ENCODE assay signal across 24 cellular contexts in the genomic region with DNA sequence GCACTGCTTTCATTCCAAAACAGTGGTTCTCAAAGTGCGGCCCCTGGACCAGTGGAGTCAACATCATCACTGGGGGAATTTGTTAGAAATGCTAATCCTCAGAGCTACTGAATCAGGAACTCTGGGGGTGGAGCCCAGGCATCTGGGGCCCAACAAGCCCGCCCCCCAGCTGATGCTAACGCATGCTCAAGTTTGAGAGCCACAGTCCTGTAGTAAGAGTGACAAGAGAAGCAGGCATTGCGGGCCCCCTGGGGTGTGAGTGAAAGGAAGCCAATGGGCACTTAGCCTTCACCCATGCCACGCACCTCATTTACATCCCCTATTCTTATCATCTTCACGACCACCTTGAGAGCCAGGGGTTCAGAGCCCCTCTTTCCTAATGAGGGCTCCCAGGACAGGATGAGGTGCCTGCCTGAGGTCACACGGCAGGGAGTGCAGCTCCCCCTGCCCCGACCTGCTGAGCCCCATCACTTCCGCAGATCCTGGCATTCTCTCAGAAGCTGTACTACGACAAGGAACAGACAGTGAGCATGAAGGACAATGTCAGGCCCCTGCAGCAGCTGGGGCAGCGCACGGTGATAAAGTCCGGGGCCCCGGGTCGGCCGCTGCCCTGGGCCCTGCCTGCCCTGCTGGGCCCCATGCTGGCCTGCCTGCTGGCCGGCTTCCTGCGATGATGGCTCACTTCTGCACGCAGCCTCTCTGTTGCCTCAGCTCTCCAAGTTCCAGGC. TPM values are rescaled to one million over a fixed set of nuclear protein-coding genes. Genes with fewer than 3 reads are reported as not detected.
DNase-seq lines count a peak whose midpoint lies in the region; ATAC-seq, FAIRE-seq and TF ChIP-seq lines count a peak whose summit lies in the region.
"Had no signal": no experiment of that assay in that cellular context is flagged by ENCODE, and none has a peak within 500 bp of the region (broad histone marks: within the 10 kb centered on the region; RNA-seq: fewer than 3 reads in every experiment).

No MANE protein-coding gene starts in this region.

- H3K79me1 ChIP-seq in H1 (ENCODE audit: low read depth, low read length), result no peaks in the 10 kb centered on the region

- no peaks in the 10 kb centered on the region for H3F3A ChIP-seq in SK-N-SH (replicated peaks; ENCODE audit: insufficient read depth)

- H3K4me2 ChIP-seq in SK-N-SH (no peak overlapping the region), H1 (ENCODE audit: insufficient read depth in 1 of 2, low read depth in 2 of 2, low read length in 2 of 2) (peak overlapping the region; percentile 24 to 46; a peak in 3 of 4 replicates)

- H2AFZ ChIP-seq in SK-N-SH (ENCODE audit: low read depth) (no peak overlapping the region), H1 (ENCODE audit: low read length) (no peak overlapping the region), neuron (ENCODE audit: low read depth, low read length) (no peak overlapping the region)

- H3K27me3 ChIP-seq in SK-N-SH (ENCODE audit: insufficient read depth), result no peaks in the 10 kb centered on the region
- H3K27me3 ChIP-seq in HUES64 (ENCODE audit: insufficient read depth, low read length), result no peaks in the 10 kb centered on the region
- H3K27me3 ChIP-seq in H1 (replicated peaks in 1 of 4; ENCODE audit: control insufficient read depth in 3 of 4, extremely low read depth in 1 of 4, insufficient read depth in 3 of 4, low read length in 3 of 4), result no peaks in the 10 kb centered on the region
- H3K27me3 ChIP-seq in neuron (ENCODE audit: insufficient read depth, low read length), result peaks cover 31% of the 10 kb centered on the region
- H3K27me3 ChIP-seq in CD4-positive, alpha-beta T cell (ENCODE audit: control insufficient read depth, insufficient read depth, low read length), result peaks cover 4% of the 10 kb centered on the region

- H3K4me3 Mint-ChIP-seq in CD4-positive, alpha-beta T cell, result no peak overlapping the region
- H3K4me3 Mint-ChIP-seq: activated CD8-positive, alpha-beta memory T cell treated with anti-CD3 and anti-CD28 coated beads, Interleukin-2, amount 10 ng/mL, durations not matched to agents 7 days and 5 days; effector memory CD8-positive, alpha-beta T cell had no signal

- H3K79me2 ChIP-seq in SK-N-SH (ENCODE audit: insufficient read depth) (no peaks in the 10 kb centered on the region), H1 (ENCODE audit: control insufficient read depth in 1 of 2, insufficient read depth in 2 of 2, low read length in 2 of 2) (no peaks in the 10 kb centered on the region)

- H3K56ac ChIP-seq in H1 (replicated peaks; ENCODE audit: insufficient read length, low read depth, low read length), result peak overlapping the region; percentile 17

- H3K9me3 Mint-ChIP-seq in CD4-positive, alpha-beta T cell, result no peaks in the 10 kb centered on the region
- H3K9me3 Mint-ChIP-seq: effector memory CD8-positive, alpha-beta T cell had no signal

- peak overlapping the region; percentile 78; the same call in 1 of the 2 replicates for H2BK5ac ChIP-seq in H1 (ENCODE audit: low read depth, low read length)

- no peak for ATAC-seq in SK-N-SH treated with all-trans-retinoic acid at 6 μM for 48 hours
- ATAC-seq in CD4-positive, alpha-beta T cell (ENCODE audit: poor library complexity), result no peak
- ATAC-seq: activated CD8-positive, alpha-beta memory T cell treated with anti-CD3 and anti-CD28 coated beads, Interleukin-2, amount 10 ng/mL, durations not matched to agents 7 days and 5 days; effector memory CD8-positive, alpha-beta T cell; stimulated activated naive CD8-positive, alpha-beta T cell treated with anti-CD3 and anti-CD28 coated beads, Interleukin-15, Interleukin-2, amounts not matched to agents 100 U/mL and 50 U/mL, for 24 hours had no signal

- DNase-seq in SK-N-SH, result peak; percentile 41
- DNase-seq in H1 (ENCODE audit: low read depth in 1 of 2, low spot score in 2 of 2), result peak in 1 of 2 experiments; percentile 69
- DNase-seq in CD4-positive, alpha-beta T cell, result no peak
- DNase-seq in activated CD4-positive, CD25-positive, alpha-beta regulatory T cell treated with anti-CD3 and anti-CD28 coated beads, Interleukin-2, amount 50 U/mL, for 72 hours, result no peak
- DNase-seq in HT-29 (ENCODE audit: low spot score), result no peak
- DNase-seq: activated CD8-positive, alpha-beta memory T cell treated with anti-CD3 and anti-CD28 coated beads, Interleukin-2, amount 10 ng/mL, durations not matched to agents 7 days and 5 days; amygdala; C1 segment of cervical spinal cord; cerebellar nuclear complex; DMS153; effector memory CD8-positive, alpha-beta T cell; NCI-H2081 treated with DMSO at 0.1 percent for 48 hours; NCI-H510A; occipital lobe; SHP77; stimulated activated CD4-positive, alpha-beta T cell treated with anti-CD3 and anti-CD28 coated beads, Interleukin-1b, Interleukin-23, amount 100 ng/mL, for 48 hours; stimulated activated naive CD8-positive, alpha-beta T cell treated with anti-CD3 and anti-CD28 coated beads, Interleukin-15, Interleukin-2, amounts not matched to agents 100 U/mL and 50 U/mL, for 24 hours; T-helper 2 cell; trophoblast cell had no signal

- H3K4me1 Mint-ChIP-seq in CD4-positive, alpha-beta T cell (ENCODE audit: low read depth), result no peaks in the 10 kb centered on the region

- H3K27ac Mint-ChIP-seq in CD4-positive, alpha-beta T cell, result no peak overlapping the region
- H3K27ac Mint-ChIP-seq: activated CD8-positive, alpha-beta memory T cell treated with anti-CD3 and anti-CD28 coated beads, Interleukin-2, amount 10 ng/mL, durations not matched to agents 7 days and 5 days had no signal

- peak overlapping the region; percentile 19; the same call in 1 of the 2 replicates for H3K18ac ChIP-seq in H1 (ENCODE audit: extremely low read depth, low read length)

- POLR2A ChIA-PET in SK-N-SH (lab: Yijun Ruan, JAX) (no interaction called here), H1 (lab: Charles Lee; ENCODE audit: partially characterized antibody) (interaction anchor here (0.8 to 2.7 kb wide), 6 partner anchors 10 to 233 kb away, joined by 3 to 13 read pairs (median 5); a partner anchor contains a TSS)
- POLR2A ChIA-PET in CD4-positive, alpha-beta T cell (lab: Charles Lee), result no interaction called here

- TF ChIP-seq EP300 in SK-N-SH (IDR thresholded peaks at IDR 0.05; ENCODE audit: borderline replicate concordance in 1 of 2, low read depth in 1 of 2, low read length in 1 of 2), result no peak
- TF ChIP-seq EP300 in H1 (IDR thresholded peaks at IDR 0.05; ENCODE audit: borderline replicate concordance in 1 of 2, low read depth in 2 of 2, low read length in 2 of 2), result no peak

- peak overlapping the region; percentile 33 for H2BK120ac ChIP-seq in H1 (replicated peaks; ENCODE audit: low read depth, low read length)

- H3K14ac ChIP-seq in H1 (ENCODE audit: insufficient read length), result no peak overlapping the region

- TF ChIP-seq CTCF in SK-N-SH (IDR thresholded peaks at IDR 0.05), result no peak
- no peak for TF ChIP-seq CTCF in H1 (IDR thresholded peaks at IDR 0.05; ENCODE audit: control extremely low read depth in 1 of 3, insufficient read depth in 1 of 3, low read depth in 1 of 3, low read length in 3 of 3)
- TF ChIP-seq CTCF in CD4-positive, alpha-beta T cell (IDR thresholded peaks at IDR 0.05), result no peak

- H3K27ac ChIP-seq in SK-N-SH (ENCODE audit: low read depth in 2 of 2, low read length in 1 of 2), result no peak overlapping the region
- H3K27ac ChIP-seq in HUES64 (ENCODE audit: low read depth, low read length), result peak overlapping the region; percentile 31; the same call in 1 of the 2 replicates
- H3K27ac ChIP-seq in H1 (ENCODE audit: low read depth, low read length), result no peak overlapping the region
- no peak overlapping the region for H3K27ac ChIP-seq in CD4-positive, alpha-beta T cell (ENCODE audit: low read depth, low read length)

- no peak overlapping the region; the same call in 1 of the 2 replicates for H2BK20ac ChIP-seq in H1 (ENCODE audit: low read length)

- H3K36me3 Mint-ChIP-seq in CD4-positive, alpha-beta T cell (ENCODE audit: low read depth), result no peaks in the 10 kb centered on the region
- H3K36me3 Mint-ChIP-seq: activated CD8-positive, alpha-beta memory T cell treated with anti-CD3 and anti-CD28 coated beads, Interleukin-2, amount 10 ng/mL, durations not matched to agents 7 days and 5 days had no signal

- peaks cover 35% of the 10 kb centered on the region for H3K27me3 Mint-ChIP-seq in CD4-positive, alpha-beta T cell

- H2BK15ac ChIP-seq in H1 (ENCODE audit: low read length), result peak overlapping the region; percentile 92; the same call in 1 of the 2 replicates

- peak overlapping the region; percentile 11 for H4K5ac ChIP-seq in H1 (ENCODE audit: insufficient read length, low read depth, low read length)

- TF ChIP-seq POLR2A in H1 (IDR thresholded peaks at IDR 0.05; ENCODE audit: control extremely low read depth in 1 of 2, low read depth in 2 of 2, low read length in 2 of 2), result no peak

- H3K4me3 ChIP-seq in SK-N-SH (ENCODE audit: low read depth in 2 of 2, low read length in 1 of 2) (no peak overlapping the region), HUES64 (ENCODE audit: low read length) (no peak overlapping the region), H1 (ENCODE audit: extremely low read depth in 1 of 4, insufficient read depth in 2 of 4, low read depth in 3 of 4, low read length in 4 of 4) (peak overlapping the region in 2 of 4 experiments; percentile 14 to 22; a peak in 4 of 8 replicates), neuron (ENCODE audit: low read length) (peak overlapping the region; percentile 16)

- H3K23ac ChIP-seq in H1 (ENCODE audit: insufficient read length), result no peak overlapping the region

- no peak for FAIRE-seq in H1 (lab: Jason Lieb, UNC)
- FAIRE-seq: A204.1 had no signal

- H3K9me2 ChIP-seq in SK-N-SH, result no peaks in the 10 kb centered on the region

- H3K36me3 ChIP-seq in SK-N-SH (replicated peaks in 1 of 2; ENCODE audit: control insufficient read depth in 1 of 2, insufficient read depth in 2 of 2, low read length in 1 of 2) (no peaks in the 10 kb centered on the region), HUES64 (ENCODE audit: insufficient read depth, low read length) (no peaks in the 10 kb centered on the region), H1 (ENCODE audit: control insufficient read depth in 2 of 4, insufficient read depth in 4 of 4, low read length in 3 of 4) (no peaks in the 10 kb centered on the region), neuron (ENCODE audit: insufficient read depth, low read length) (no peaks in the 10 kb centered on the region)

- no peak overlapping the region for H2AK5ac ChIP-seq in H1 (ENCODE audit: low read depth, low read length)

- TF ChIP-seq RAD21 in SK-N-SH (IDR thresholded peaks at IDR 0.05; ENCODE audit: low read length) (no peak), H1 (IDR thresholded peaks at IDR 0.05 in 1 of 2, conservative IDR thresholded peaks at IDR 0.05 in 1 of 2; ENCODE audit: low read depth in 2 of 2, low read length in 2 of 2) (no peak)

- peaks cover 8% of the 10 kb centered on the region; the same call in 1 of the 2 replicates for H3K23me2 ChIP-seq in H1 (ENCODE audit: low read depth, low read length)

- CTCF ChIA-PET in SK-N-SH (lab: Yijun Ruan, JAX) (interaction anchor here (1.0 to 2.3 kb wide), 8 partner anchors 11 to 481 kb away, joined by 3 to 7 read pairs (median 4); no protein-coding TSS in a partner anchor), H1 (lab: Charles Lee; ENCODE audit: partially characterized antibody) (interaction anchor here (0.9 to 9.0 kb wide), 6 partner anchors 7 to 73 kb away, joined by 3 to 148 read pairs (median 8); a partner anchor contains a TSS)
- CTCF ChIA-PET in CD4-positive, alpha-beta T cell (lab: Charles Lee), result no interaction called here

- peak overlapping the region; percentile 84 for H3K4ac ChIP-seq in H1 (replicated peaks; ENCODE audit: insufficient read length, low read depth, low read length)

- WGBS in SK-N-SH (ENCODE audit: low lambda C conversion rate), result 78% methylated on average over 18 of the region's 19 CpGs
- WGBS in HUES64, result 11% methylated on average over 19 of the region's 19 CpGs
- 35% methylated on average over 19 of the region's 19 CpGs; no CpG with 5 or more reads in 1 of the 2 experiments for WGBS in H1 (ENCODE audit: extremely low coverage in 1 of 2, insufficient coverage in 1 of 2, insufficient read length in 1 of 2, insufficient replicate concordance in 2 of 2, low coverage in 1 of 2, low lambda C conversion rate in 2 of 2, missing lambda C conversion rate in 1 of 2), 2 experiments

- no peak overlapping the region for H3K9ac ChIP-seq in SK-N-SH
- no peak overlapping the region for H3K9ac ChIP-seq in HUES64 (ENCODE audit: low read depth, low read length)
- H3K9ac ChIP-seq in H1 (replicated peaks in 1 of 4; ENCODE audit: extremely low read depth in 1 of 4, low read depth in 3 of 4, low read length in 3 of 4), result no peak overlapping the region

- H4K20me1 ChIP-seq in SK-N-SH (ENCODE audit: insufficient read depth), result no peaks in the 10 kb centered on the region
- peaks cover 0 to 3% of the 10 kb centered on the region in 2 experiments for H4K20me1 ChIP-seq in H1 (replicated peaks in 1 of 2; ENCODE audit: control insufficient read depth in 1 of 2, insufficient read depth in 2 of 2, low read length in 2 of 2)

- intact Hi-C loops in CD4-positive, alpha-beta T cell (cut with DNase I, micrococcal nuclease), result no loop called here

- peak overlapping the region; percentile 95; the same call in 1 of the 2 replicates for H2BK12ac ChIP-seq in H1 (ENCODE audit: low read depth, low read length)

- peak overlapping the region; percentile 67 for H4K91ac ChIP-seq in H1 (replicated peaks; ENCODE audit: insufficient read length, low read length)

- H3K9me3 ChIP-seq in SK-N-SH (no peaks in the 10 kb centered on the region), HUES64 (ENCODE audit: insufficient read depth, low read depth, low read length) (no peaks in the 10 kb centered on the region), H1 (ENCODE audit: insufficient read depth in 2 of 2, low read depth in 1 of 2, low read length in 1 of 2) (no peaks in the 10 kb centered on the region), neuron (ENCODE audit: low read length) (no peaks in the 10 kb centered on the region)
- no peaks in the 10 kb centered on the region for H3K9me3 ChIP-seq in CD4-positive, alpha-beta T cell (ENCODE audit: control insufficient read depth, low read length)

- H4K8ac ChIP-seq in H1 (ENCODE audit: extremely low read depth, insufficient read depth, low read length), result peak overlapping the region; percentile 45

- peaks cover 7 to 12% of the 10 kb centered on the region in 2 experiments; a peak in 2 of 4 replicates for H3K4me1 ChIP-seq in SK-N-SH (ENCODE audit: control insufficient read depth in 1 of 2, insufficient read depth in 2 of 2, low read depth in 1 of 2, low read length in 1 of 2)
- H3K4me1 ChIP-seq in HUES64 (ENCODE audit: insufficient read depth, low read length), result peaks cover 44% of the 10 kb centered on the region
- H3K4me1 ChIP-seq in H1 (replicated peaks in 1 of 4; ENCODE audit: control insufficient read depth in 3 of 4, insufficient read depth in 4 of 4, low read length in 3 of 4), result peaks cover 7 to 51% (median 36%) of the 10 kb centered on the region in 4 experiments
- H3K4me1 ChIP-seq in neuron (ENCODE audit: insufficient read depth, low read length), result peaks cover 35% of the 10 kb centered on the region

RNA-seq across cellular contexts. Expression of a gene that starts 9.1 kb away (rescaled TPM):
- 0.15 and 0.21 TPM in 2 replicates for polyA plus RNA-seq in SK-N-SH (2012; rRNA removed)
- 0.04 and 0.10 TPM in 2 replicates for polyA plus RNA-seq in SK-N-SH (2012; cell fraction: cytosol; rRNA removed)
- polyA plus RNA-seq in SK-N-SH (2012; cell fraction: nucleus; rRNA removed), result 0.12 and 0.31 TPM in 2 replicates
- 2.4 TPM for polyA plus RNA-seq in HUES64 (2013, experiment 1 of 2)
- 5.1 TPM for polyA plus RNA-seq in HUES64 (2013, experiment 2 of 2)
- 3.6 and 4.2 TPM in 2 replicates for total RNA-seq in H1 (2021; fragmentation: NEBNext Ultra II Directional; extraction: Animal tissue kit (Norgen Biotek cat#: 25700))
- 3.6 and 6.8 TPM in 2 replicates for polyA plus RNA-seq in H1 (2011; rRNA removed)
- 7.0 TPM for polyA plus RNA-seq in H1 (2011; cell fraction: cytosol; rRNA removed)
- polyA plus RNA-seq in H1 (2011; cell fraction: nucleus; rRNA removed), result 7.7 TPM
- polyA plus RNA-seq in H1 (2012, experiment 1 of 2), result 2.7 to 4.3 TPM (median 3.7 TPM) in 4 replicates
- polyA plus RNA-seq in H1 (2012, experiment 2 of 2), result 3.3 TPM
- polyA plus RNA-seq in H1 (2013, experiment 1 of 2), result 16.2 TPM
- 16.6 TPM for polyA plus RNA-seq in H1 (2013, experiment 2 of 2)
- polyA minus RNA-seq in H1 (2011; rRNA and poly(A)+ RNA removed), result 1.8 and 3.5 TPM in 2 replicates
- polyA minus RNA-seq in H1 (2011; cell fraction: cytosol; rRNA and poly(A)+ RNA removed), result not detected
- polyA minus RNA-seq in H1 (2011; cell fraction: nucleus; rRNA and poly(A)+ RNA removed), result 1.7 TPM
- not detected for total RNA-seq in CD4-positive, alpha-beta T cell
- 0.10 TPM in 1 of 2 replicates, not detected in the other for total RNA-seq in HT-29 (2014; rRNA removed; shearing (Covaris generic))
- total RNA-seq: activated CD8-positive, alpha-beta memory T cell treated with anti-CD3 and anti-CD28 coated beads, Interleukin-2, amount 10 ng/mL, durations not matched to agents 7 days and 5 days; fibroblast of lung had no signal
- polyA plus RNA-seq: fibroblast of lung had no signal
